ENCODE assay signal across 34 cellular contexts in the genomic region with DNA sequence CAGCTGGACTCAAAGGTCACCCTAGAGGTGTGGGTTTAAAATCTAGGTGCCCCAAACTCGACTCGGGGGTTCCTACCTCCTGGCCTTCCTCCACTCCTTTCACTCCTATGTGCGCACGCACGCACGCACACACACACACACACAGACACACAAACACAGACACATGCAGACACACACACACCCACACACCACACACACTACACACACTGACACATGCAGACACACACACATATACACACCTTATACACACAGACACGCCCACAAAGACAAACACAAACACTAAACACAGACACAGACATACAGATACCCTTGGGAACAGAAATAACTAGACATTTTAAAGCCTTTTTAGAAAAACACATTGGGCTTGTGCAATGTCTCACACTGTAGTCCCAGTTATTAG. TPM values are rescaled to one million over a fixed set of nuclear protein-coding genes. Genes with fewer than 3 reads are reported as not detected.
"Had no signal": no experiment of that assay in that cellular context is flagged by ENCODE, and none has a peak within 500 bp of the region (broad histone marks: within the 10 kb centered on the region; RNA-seq: fewer than 3 reads in every experiment).

No MANE protein-coding gene starts in this region.

- H3K27me3 ChIP-seq: neural progenitor cell, ovary, sigmoid colon, tibial nerve, upper lobe of left lung, vagina had no signal

- H2AFZ ChIP-seq: neural progenitor cell had no signal

- H3K27ac ChIP-seq: heart left ventricle, left ventricle myocardium inferior, lower lobe of right lung, neural progenitor cell, ovary, sigmoid colon, tibial nerve, upper lobe of left lung, vagina had no signal

- H3K9me3 Mint-ChIP-seq: immature natural killer cell; mesothelial cell of epicardium; natural killer cell; nephron progenitor cell; stimulated activated naive CD8-positive, alpha-beta T cell treated with anti-CD3 and anti-CD28 coated beads, Interleukin-15, amount 100 ng/mL, for 72 hours had no signal

- H3K27ac Mint-ChIP-seq: immature natural killer cell; mesothelial cell of epicardium; naive B cell; natural killer cell; nephron progenitor cell; neural progenitor cell; progenitor cell of endocrine pancreas; stimulated activated memory B cell treated with anti-CD40 and anti-IgM and Interleukin-4, amounts not matched to agents 10 μg/mL and 1 μg/mL and 100 μg/mL, for 72 hours had no signal

- H3K36me3 ChIP-seq: heart left ventricle, left ventricle myocardium inferior, lower lobe of right lung, neural progenitor cell, ovary, sigmoid colon, tibial nerve, upper lobe of left lung, vagina had no signal

- H3K4me1 ChIP-seq: heart left ventricle, left ventricle myocardium inferior, lower lobe of right lung, neural progenitor cell, sigmoid colon, upper lobe of left lung, vagina had no signal

- DNase-seq: heart left ventricle; hypothalamus; immature natural killer cell; kidney; left colon; left ventricle myocardium inferior; lower lobe of right lung; mammary epithelial cell; mesendoderm; naive B cell; natural killer cell; nephron progenitor cell; ovary; retina; right cardiac atrium; sigmoid colon; small intestine; stimulated activated CD4-positive, alpha-beta T cell treated with anti-CD3 and anti-CD28 coated beads, Interleukin-1b, Interleukin-23, amount 100 ng/mL, for 48 hours; stimulated activated CD4-positive, alpha-beta T cell treated with anti-CD3 and anti-CD28 coated beads, Interleukin-2, amount 100 ng/mL, for 48 hours; stimulated activated CD4-positive, alpha-beta T cell treated with anti-CD3 and anti-CD28 coated beads, Interleukin-4, amount 100 ng/mL, for 4 hours; stimulated activated CD8-positive, alpha-beta memory T cell treated with anti-CD3 and anti-CD28 coated beads, Interleukin-4, amount 100 ng/mL, for 48 hours; stimulated activated naive CD4-positive, alpha-beta T cell treated with Interleukin-2 at 50 U/mL for 16 hours; stimulated activated naive CD8-positive, alpha-beta T cell treated with anti-CD3 and anti-CD28 coated beads, Interleukin-15, amount 100 ng/mL, for 72 hours; substantia nigra had no signal

- FAIRE-seq: islet of Langerhans, kidney, small intestine had no signal

- H3K36me3 Mint-ChIP-seq: immature natural killer cell; mesothelial cell of epicardium; naive B cell; natural killer cell; neural progenitor cell; stimulated activated memory B cell treated with anti-CD40 and anti-IgM and Interleukin-4, amounts not matched to agents 10 μg/mL and 1 μg/mL and 100 μg/mL, for 72 hours had no signal

- H3K4me3 ChIP-seq: heart left ventricle, left ventricle myocardium inferior, lower lobe of right lung, neural progenitor cell, ovary, sigmoid colon, tibial nerve, upper lobe of left lung, vagina had no signal

- H3K9me3 ChIP-seq: heart left ventricle, left ventricle myocardium inferior, lower lobe of right lung, ovary, sigmoid colon, tibial nerve, upper lobe of left lung, vagina had no signal

- H3K9ac ChIP-seq: neural progenitor cell had no signal

- H3K27me3 Mint-ChIP-seq: progenitor cell of endocrine pancreas had no signal

- H3K4me1 Mint-ChIP-seq: immature natural killer cell; mesothelial cell of epicardium; naive B cell; natural killer cell; nephron progenitor cell; neural progenitor cell; stimulated activated memory B cell treated with anti-CD40 and anti-IgM and Interleukin-4, amounts not matched to agents 10 μg/mL and 1 μg/mL and 100 μg/mL, for 72 hours; stimulated activated naive CD8-positive, alpha-beta T cell treated with anti-CD3 and anti-CD28 coated beads, Interleukin-15, amount 100 ng/mL, for 72 hours had no signal

- ATAC-seq: heart left ventricle; left colon; natural killer cell; right cardiac atrium; stimulated activated naive CD8-positive, alpha-beta T cell treated with anti-CD3 and anti-CD28 coated beads, Interleukin-15, amount 100 ng/mL, for 72 hours had no signal

- H3K4me2 ChIP-seq: neural progenitor cell had no signal

- H3K4me3 Mint-ChIP-seq: immature natural killer cell; mesothelial cell of epicardium; naive B cell; natural killer cell; nephron progenitor cell; neural progenitor cell; stimulated activated memory B cell treated with anti-CD40 and anti-IgM and Interleukin-4, amounts not matched to agents 10 μg/mL and 1 μg/mL and 100 μg/mL, for 72 hours; stimulated activated naive CD8-positive, alpha-beta T cell treated with anti-CD3 and anti-CD28 coated beads, Interleukin-15, amount 100 ng/mL, for 72 hours had no signal

RNA-seq across cellular contexts. Expression of a gene that starts 31.8 kb away (rescaled TPM):
- total RNA-seq: kidney, left colon, progenitor cell of endocrine pancreas, pulmonary artery endothelial cell, right cardiac atrium, temporal lobe had no signal
- polyA plus RNA-seq: immature natural killer cell, small intestine had no signal
